ENCODE assay signal across 12 cellular contexts in genomic region chr4:151429957-151430548, GRCh38. TPM values are rescaled to one million over a fixed set of nuclear protein-coding genes. Genes with fewer than 3 reads are reported as not detected.
DNase-seq lines count a peak whose midpoint lies in the region; ATAC-seq and TF ChIP-seq lines count a peak whose summit lies in the region.
"Had no signal": no experiment of that assay in that cellular context is flagged by ENCODE, and none has a peak within 500 bp of the region (broad histone marks: within the 10 kb centered on the region; RNA-seq: fewer than 3 reads in every experiment).

No MANE protein-coding gene starts in this region.

- no peaks in the 10 kb centered on the region for H3K27me3 ChIP-seq in brain microvascular endothelial cell (replicated peaks)

- TF ChIP-seq CTCF in fibroblast of the aortic adventitia (IDR thresholded peaks at IDR 0.05; ENCODE audit: insufficient read depth, low read length) (no peak), brain microvascular endothelial cell (IDR thresholded peaks at IDR 0.05; ENCODE audit: low read depth, low read length, missing control alignments) (no peak)

- no peak overlapping the region for H3K27ac ChIP-seq in brain microvascular endothelial cell

- in situ Hi-C loops in brain microvascular endothelial cell (cut with HindIII; ENCODE audit: low pct_ligation_motif_present, low sequenced_read_pairs), result no loop called here

- DNase-seq in fibroblast of the aortic adventitia (ENCODE audit: low read depth) (peak; percentile 7), brain microvascular endothelial cell (no peak), OCI-M2 (lab: John Stamatoyannopoulos, UW; ENCODE audit: unreplicated experiment) (no peak), NCI-H748 treated with DMSO at 0.1 percent for 48 hours (lab: John Stamatoyannopoulos, UW) (no peak), HPDE6-E6E7 (ENCODE audit: extremely low spot score) (no peak)
- DNase-seq: C1 segment of cervical spinal cord, glutamatergic neuron had no signal

- ATAC-seq in GM18519 (IDR thresholded peaks at IDR 0.05; ENCODE audit: low FRiP score, unreplicated experiment) (peak; percentile 76), GM21390 (IDR thresholded peaks at IDR 0.05; ENCODE audit: unreplicated experiment) (peak; percentile 78), HG03354 (IDR thresholded peaks at IDR 0.05; ENCODE audit: poor library complexity, severe bottlenecking, unreplicated experiment) (peak; percentile 77)
- ATAC-seq: Panc1 had no signal

- H3K36me3 ChIP-seq in brain microvascular endothelial cell (replicated peaks), result no peaks in the 10 kb centered on the region

- H3K4me3 ChIP-seq in fibroblast of the aortic adventitia (ENCODE audit: low read depth, low read length) (no peak overlapping the region), brain microvascular endothelial cell (ENCODE audit: low read depth, low read length) (no peak overlapping the region)

RNA-seq across cellular contexts. Expression of gene FHIP1A, which starts 21.1 kb away (rescaled TPM):
- total RNA-seq in fibroblast of the aortic adventitia (ENCODE audit: low replicate concordance), result 0.33 and 0.99 TPM in 2 replicates
- total RNA-seq: T-helper 2 cell treated with Interferon-gamma antibody and Interleukin-4, amounts not matched to agents 100 ng/mL and 5 ng/mL, for 36 hours had no signal
